ENCODE assay signal across 8 cellular contexts in the genomic region with DNA sequence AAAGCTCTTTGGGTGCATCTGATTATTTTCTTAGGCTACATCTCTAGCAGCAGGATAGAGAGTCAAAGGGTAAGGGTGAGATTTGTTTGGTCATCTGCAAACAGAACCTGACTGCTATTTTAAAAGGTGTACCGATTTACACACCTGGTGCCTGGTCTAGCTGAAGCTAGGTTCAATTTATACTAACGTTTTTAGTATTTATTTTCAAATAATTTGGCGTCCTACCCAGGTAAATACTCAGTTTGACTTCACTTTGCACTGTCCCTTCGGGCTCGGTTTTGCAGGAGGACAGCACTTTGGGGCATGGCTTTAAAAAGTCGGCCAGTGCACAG. TPM values are rescaled to one million over a fixed set of nuclear protein-coding genes. Genes with fewer than 3 reads are reported as not detected.
DNase-seq lines count a peak whose midpoint lies in the region; ATAC-seq and TF ChIP-seq lines count a peak whose summit lies in the region.

No MANE protein-coding gene starts in this region.

- DNase-seq in GM12864 (ENCODE audit: low read depth), result no peak
- DNase-seq in PC-9, result no peak
- no peak for DNase-seq in epithelial cell of proximal tubule (ENCODE audit: low read depth)
- DNase-seq in pons (ENCODE audit: low spot score), result peak; percentile 14
- DNase-seq in midbrain (lab: John Stamatoyannopoulos, UW), result no peak
- no peak for DNase-seq in activated gamma-delta T cell (lab: John Stamatoyannopoulos, UW)
- DNase-seq in stimulated activated CD4-positive, alpha-beta T cell treated with anti-CD3 and anti-CD28 coated beads, Interleukin-12 subunit alpha, Interleukin-12 subunit beta, amount 100 ng/mL, for 4 hours, result no peak

- CTCF ChIA-PET in PC-9 (lab: Charles Lee), result interaction anchor here (0.6 to 1.4 kb wide), 3 partner anchors 10 to 178 kb away, joined by 3 to 8 read pairs (median 5); no protein-coding TSS in a partner anchor

- POLR2A ChIA-PET in PC-9 (lab: Charles Lee; ENCODE audit: unreplicated experiment), result interaction anchor here (0.6 to 0.7 kb wide), 4 partner anchors 338 to 889 kb away, joined by 3 to 6 read pairs (median 4); no protein-coding TSS in a partner anchor

- intact Hi-C loops in PC-9 (cut with micrococcal nuclease; ENCODE audit: unreplicated experiment), result loop anchor here (5.0 to 10.0 kb wide), 3 partner anchors 178 to 710 kb away; partner anchors contain the start of genes DNAJC27 and TP53I3

- H3K4me3 ChIP-seq in GM12864 (ENCODE audit: low read depth, low read length) (peak overlapping the region; percentile 84), PC-9 (peak overlapping the region; percentile 71), epithelial cell of proximal tubule (ENCODE audit: low read depth, low read length) (peak overlapping the region; percentile 90)

- H3K27me3 ChIP-seq in PC-9 (ENCODE audit: insufficient read depth, low read depth), result no peaks in the 10 kb centered on the region

- H2AFZ ChIP-seq in PC-9, result peak overlapping the region; percentile 88

- BruUV-seq in PC-9 (replicated peaks; lab: Mats Ljungman, UMichigan), result TSS peak; percentile 82

- H3K79me2 ChIP-seq in PC-9 (ENCODE audit: low read depth), result peaks cover 40% of the 10 kb centered on the region

- no peaks in the 10 kb centered on the region for H4K20me1 ChIP-seq in PC-9 (ENCODE audit: insufficient read depth)

- no peak for TF ChIP-seq CTCF in GM12864 (IDR thresholded peaks at IDR 0.05; ENCODE audit: low read depth, low read length, missing control alignments)
- TF ChIP-seq CTCF in PC-9 (conservative IDR thresholded peaks at IDR 0.05), result no peak; the same call in 1 of the 2 replicates
- no peak for TF ChIP-seq CTCF in epithelial cell of proximal tubule (conservative IDR thresholded peaks at IDR 0.05; ENCODE audit: low read depth, low read length)

- peak overlapping the region; percentile 78 for H3K4me2 ChIP-seq in PC-9

- H3K9me2 ChIP-seq in PC-9 (ENCODE audit: insufficient read depth), result no peaks in the 10 kb centered on the region

- H3K4me1 ChIP-seq in PC-9 (replicated peaks; ENCODE audit: insufficient read depth), result peaks cover 31% of the 10 kb centered on the region

- ATAC-seq in HG02870 (IDR thresholded peaks at IDR 0.05; ENCODE audit: unreplicated experiment), result no peak

- H3K9me3 ChIP-seq in PC-9 (ENCODE audit: insufficient read depth, low read depth), result no peaks in the 10 kb centered on the region

- H3F3A ChIP-seq in PC-9 (ENCODE audit: insufficient read depth, low read depth), result peaks cover 14% of the 10 kb centered on the region; the same call in 1 of the 2 replicates

- peak overlapping the region; percentile 89 for H3K27ac ChIP-seq in PC-9

- H3K36me3 ChIP-seq in PC-9 (ENCODE audit: low read depth), result no peaks in the 10 kb centered on the region

RNA-seq across cellular contexts. Expression of gene PTRHD1, which starts 0.7 kb away (rescaled TPM):
- total RNA-seq in PC-9 (2021) (23.6 and 28.7 TPM in 2 replicates), epithelial cell of proximal tubule (50.3 and 58.3 TPM in 2 replicates)

RNA-seq across cellular contexts. Expression of gene CENPO, which starts 0.7 kb away (rescaled TPM):
- total RNA-seq in PC-9 (2021) (21.3 and 33.0 TPM in 2 replicates), epithelial cell of proximal tubule (18.0 and 36.5 TPM in 2 replicates)
